Comparison of ENCODE assay signal across 27 cellular contexts in genomic region chr12:131177599-131177998, GRCh38.
"Had no signal": no experiment of that assay in that cellular context is flagged by ENCODE, and none has a peak within 500 bp of the region (broad histone marks: within the 10 kb centered on the region; RNA-seq: fewer than 3 reads in every experiment).

No MANE protein-coding gene starts in this region.

- DNase-seq: kidney; left colon; left lung; lower lobe of right lung; mammary epithelial cell; mesenchymal stem cell; naive thymus-derived CD8-positive, alpha-beta T cell; occipital lobe; ovary; right lobe of liver; stimulated activated CD4-positive, alpha-beta T cell treated with anti-CD3 and anti-CD28 coated beads, Interleukin-1b, Interleukin-23, amount 100 ng/mL, for 48 hours; stimulated activated CD4-positive, alpha-beta T cell treated with anti-CD3 and anti-CD28 coated beads, Interleukin-2, amount 100 ng/mL, for 48 hours; stimulated activated CD4-positive, alpha-beta T cell treated with anti-CD3 and anti-CD28 coated beads, Interleukin-4, amount 100 ng/mL, for 4 hours; stimulated activated CD8-positive, alpha-beta memory T cell treated with anti-CD3 and anti-CD28 coated beads, Interleukin-4, amount 100 ng/mL, for 48 hours; stimulated activated naive CD4-positive, alpha-beta T cell treated with Interleukin-2 at 50 U/mL for 16 hours; stimulated activated naive CD8-positive, alpha-beta T cell treated with anti-CD3 and anti-CD28 coated beads, Interleukin-15, amount 100 ng/mL, for 72 hours; substantia nigra; uterus had no signal

- H3K4me3 Mint-ChIP-seq: naive thymus-derived CD8-positive, alpha-beta T cell; nephron; neural crest cell; stimulated activated memory B cell treated with anti-CD40 and anti-IgM and Interleukin-4, amounts not matched to agents 10 μg/mL and 1 μg/mL and 100 μg/mL, for 72 hours; stimulated activated naive CD8-positive, alpha-beta T cell treated with anti-CD3 and anti-CD28 coated beads, Interleukin-15, amount 100 ng/mL, for 72 hours; type B pancreatic cell had no signal

- H3K4me1 ChIP-seq: left lung, lower lobe of right lung, right atrium auricular region, right lobe of liver, tibial nerve, uterus had no signal

- H3K27ac ChIP-seq: left lung, lower lobe of right lung, neutrophil, ovary, right atrium auricular region, right lobe of liver, tibial nerve, uterus had no signal

- H3K4me3 ChIP-seq: left lung, lower lobe of right lung, ovary, right atrium auricular region, right lobe of liver, smooth muscle cell, tibial nerve, uterus had no signal

- H3K36me3 Mint-ChIP-seq: type B pancreatic cell had no signal

- H3K9me3 Mint-ChIP-seq: type B pancreatic cell had no signal

- H3K36me3 ChIP-seq: left lung, lower lobe of right lung, neutrophil, ovary, right atrium auricular region, right lobe of liver, tibial nerve, uterus had no signal

- H3K27ac Mint-ChIP-seq: naive thymus-derived CD8-positive, alpha-beta T cell; nephron; progenitor cell of endocrine pancreas; stimulated activated memory B cell treated with anti-CD40 and anti-IgM and Interleukin-4, amounts not matched to agents 10 μg/mL and 1 μg/mL and 100 μg/mL, for 72 hours; stimulated activated naive CD8-positive, alpha-beta T cell treated with anti-CD3 and anti-CD28 coated beads, Interleukin-15, amount 100 ng/mL, for 72 hours; type B pancreatic cell had no signal

- H3K9me3 ChIP-seq: neutrophil had no signal

- H3K27me3 ChIP-seq: left lung, neutrophil, ovary, right atrium auricular region, right lobe of liver, tibial nerve, uterus had no signal

- H3K4me1 Mint-ChIP-seq: naive thymus-derived CD8-positive, alpha-beta T cell; nephron; neural crest cell; stimulated activated memory B cell treated with anti-CD40 and anti-IgM and Interleukin-4, amounts not matched to agents 10 μg/mL and 1 μg/mL and 100 μg/mL, for 72 hours; stimulated activated naive CD8-positive, alpha-beta T cell treated with anti-CD3 and anti-CD28 coated beads, Interleukin-15, amount 100 ng/mL, for 72 hours had no signal
